In genomic region chr3:175326041-175326440, GRCh38 we compare ENCODE assay signal across 21 cellular contexts.
"Had no signal": no experiment of that assay in that cellular context is flagged by ENCODE, and none has a peak within 500 bp of the region (broad histone marks: within the 10 kb centered on the region; RNA-seq: fewer than 3 reads in every experiment).

No MANE protein-coding gene starts in this region.

- H3K4me1 ChIP-seq: gastrocnemius medialis, psoas muscle, sigmoid colon, testis had no signal

- H3K27ac ChIP-seq: dorsolateral prefrontal cortex, epithelial cell of prostate, gastrocnemius medialis, ovary, psoas muscle, sigmoid colon, testis, tibial artery had no signal

- DNase-seq: dorsolateral prefrontal cortex; effector CD8-positive, alpha-beta T cell; endodermal cell; foreskin fibroblast; gastrocnemius medialis; head of caudate nucleus; left ventricle myocardium superior; natural killer cell; occipital lobe; ovary; posterior cingulate gyrus; psoas muscle; right cardiac atrium; sigmoid colon; stimulated activated CD4-positive, alpha-beta T cell treated with anti-CD3 and anti-CD28 coated beads, Interleukin-4, amount 100 ng/mL, for 4 hours; stimulated activated naive CD8-positive, alpha-beta T cell treated with anti-CD3 and anti-CD28 coated beads, Interleukin-15, Interleukin-2, amounts not matched to agents 100 U/mL and 50 U/mL, for 24 hours; substantia nigra; testis; tibial artery had no signal

- H3K27me3 ChIP-seq: dorsolateral prefrontal cortex, gastrocnemius medialis, ovary, sigmoid colon, testis, tibial artery had no signal

- H3K36me3 ChIP-seq: gastrocnemius medialis, ovary, sigmoid colon, tibial artery had no signal

- H3K4me3 ChIP-seq: dorsolateral prefrontal cortex, gastrocnemius medialis, lung, ovary, psoas muscle, sigmoid colon, testis, tibial artery had no signal

- H3K9me3 ChIP-seq: gastrocnemius medialis, ovary, psoas muscle, sigmoid colon, testis, tibial artery had no signal
